Comparison of ENCODE assay signal across 8 cellular contexts in the genomic region with DNA sequence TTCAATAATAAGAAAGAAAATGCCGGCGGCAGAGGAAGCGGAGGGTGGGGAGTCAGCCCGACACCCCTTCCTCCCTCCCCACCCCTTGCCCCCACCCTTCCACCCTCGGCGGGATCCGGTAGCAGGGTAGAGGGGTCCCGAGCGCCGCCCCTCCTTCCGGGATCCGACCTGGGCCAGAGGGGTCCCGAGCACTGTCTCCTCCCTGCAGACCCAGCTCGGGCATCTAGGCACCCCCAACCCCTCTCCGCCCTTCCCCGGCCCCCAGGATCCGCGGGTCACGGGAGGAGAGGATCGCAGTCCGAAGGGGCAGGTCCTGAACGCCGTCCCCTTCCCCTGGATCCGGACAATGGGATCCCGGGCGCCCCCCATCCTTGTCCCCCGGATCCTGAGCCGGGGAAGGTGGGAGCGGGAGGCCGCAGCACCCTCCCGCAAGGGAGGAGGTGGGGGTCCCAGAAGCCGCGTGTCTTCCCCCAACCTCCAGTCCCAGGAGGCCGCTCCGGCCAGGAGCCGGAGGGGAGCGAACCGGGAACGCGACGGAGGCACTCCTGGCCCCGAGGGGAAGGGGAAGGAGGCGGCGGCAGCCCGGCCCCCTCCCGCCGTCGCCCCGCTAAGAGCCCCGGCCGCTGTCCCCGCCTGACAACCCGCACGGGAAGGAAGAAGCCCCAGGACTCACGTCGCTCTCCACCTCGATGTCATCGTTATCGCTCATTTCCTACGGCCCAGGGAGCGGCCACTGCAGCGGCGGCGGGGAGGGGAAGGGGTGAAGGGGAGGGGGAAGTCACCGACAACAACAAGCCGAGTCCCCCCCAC. TPM values are rescaled to one million over a fixed set of nuclear protein-coding genes. Genes with fewer than 3 reads are reported as not detected.
A peak's percentile ranks its signal among the peaks of the same experiment; 100 is the strongest.
DNase-seq lines count a peak whose midpoint lies in the region; ATAC-seq, FAIRE-seq and TF ChIP-seq lines count a peak whose summit lies in the region.

No MANE protein-coding gene starts in this region.

- H3K4me3 ChIP-seq in A549, result peak overlapping the region; percentile 95
- H3K4me3 ChIP-seq in GM23248, result peak overlapping the region; percentile 86
- H3K4me3 ChIP-seq in adipocyte (ENCODE audit: low read length), result peak overlapping the region; percentile 94
- H3K4me3 ChIP-seq in iPS-18c (ENCODE audit: insufficient read depth, low read depth, low read length), result peak overlapping the region; percentile 87

- WGBS in A549 (ENCODE audit: missing lambda C conversion rate), result 1% methylated on average over 38 of the region's 66 CpGs
- WGBS in GM23248 (ENCODE audit: low coverage in 1 of 2, low lambda C conversion rate in 2 of 2, missing lambda C conversion rate in 2 of 2), 2 experiments, result 0 to 2% methylated on average over 10 to 49 of the region's 66 CpGs

- in situ Hi-C loops in GM23248 (cut with MboI), result no loop called here

- peaks cover 9% of the 10 kb centered on the region for H3F3A ChIP-seq in GM23248 (ENCODE audit: insufficient read depth)

- peaks cover 55% of the 10 kb centered on the region for H3K79me2 ChIP-seq in GM23248 (ENCODE audit: insufficient read depth)

- ATAC-seq in A549, result peak; percentile 26 to 53

- H3K4me2 ChIP-seq in A549 (peak overlapping the region; percentile 77), GM23248 (ENCODE audit: unreplicated experiment) (peak overlapping the region; percentile 92)

- FAIRE-seq in A549 (lab: Jason Lieb, UNC), result no peak

- no peak for TF ChIP-seq EP300 in A549 (IDR thresholded peaks at IDR 0.05)

- peak overlapping the region; percentile 94 for H3K9ac ChIP-seq in GM23248
- H3K9ac ChIP-seq in adipocyte (ENCODE audit: low read length), result peak overlapping the region; percentile 96

- TF ChIP-seq RAD21 in A549 (conservative IDR thresholded peaks at IDR 0.05 in 1 of 2, IDR thresholded peaks at IDR 0.05 in 1 of 2), result no peak

- TF ChIP-seq POLR2A in A549 (IDR thresholded peaks at IDR 0.05; ENCODE audit: low read length), result no peak

- no peaks in the 10 kb centered on the region for H3K9me2 ChIP-seq in GM23248 (ENCODE audit: insufficient read depth)

- POLR2A ChIA-PET in A549 (lab: Yijun Ruan, JAX), result interaction anchor here (0.6 to 2.1 kb wide), 8 partner anchors 8 to 760 kb away, joined by 3 to 21 read pairs (median 4); partner anchors contain the start of gene FUT8
- POLR2A ChIA-PET in RWPE1 (lab: Yijun Ruan, JAX; ENCODE audit: low non-redundant PET), result interaction anchor here (0.9 kb wide), 1 partner anchor 116 kb away, joined by 5 read pairs; no protein-coding TSS in a partner anchor

- H3K9me3 ChIP-seq in A549, result no peaks in the 10 kb centered on the region
- H3K9me3 ChIP-seq in GM23248 (ENCODE audit: low read depth), result no peaks in the 10 kb centered on the region
- H3K9me3 ChIP-seq in adipocyte (ENCODE audit: control insufficient read depth, low read length), result no peaks in the 10 kb centered on the region
- no peaks in the 10 kb centered on the region for H3K9me3 ChIP-seq in iPS-18c (ENCODE audit: control insufficient read depth, insufficient read depth, low read length)

- no peaks in the 10 kb centered on the region for H4K20me1 ChIP-seq in GM23248 (ENCODE audit: insufficient read depth)

- no peak for TF ChIP-seq CTCF in A549 (IDR thresholded peaks at IDR 0.05)
- no peak for TF ChIP-seq CTCF in RWPE1 (conservative IDR thresholded peaks at IDR 0.05; ENCODE audit: low read depth)

- H3K4me1 ChIP-seq in A549, result peaks cover 8% of the 10 kb centered on the region; the same call in 1 of the 3 replicates
- H3K4me1 ChIP-seq in GM23248 (ENCODE audit: insufficient read depth), result peaks cover 25% of the 10 kb centered on the region
- H3K4me1 ChIP-seq in adipocyte (ENCODE audit: control insufficient read depth, insufficient read depth, low read length), result peaks cover 45% of the 10 kb centered on the region

- H3K27me3 ChIP-seq in GM23248 (replicated peaks; ENCODE audit: insufficient read depth) (no peaks in the 10 kb centered on the region), adipocyte (replicated peaks; ENCODE audit: control insufficient read depth, insufficient read depth, low read length) (no peaks in the 10 kb centered on the region)

- CTCF ChIA-PET in A549 (lab: Yijun Ruan, JAX) (interaction anchor here (0.9 to 1.0 kb wide), 2 partner anchors 8 to 118 kb away, joined by 3 to 4 read pairs; no protein-coding TSS in a partner anchor), RWPE1 (lab: Yijun Ruan, JAX) (no interaction called here)

- no peak for DNase-seq in A549 (ENCODE audit: low read depth in 1 of 2, low spot score in 1 of 2)
- DNase-seq in GM23248, result peak; percentile 41
- DNase-seq in RWPE1 (ENCODE audit: low spot score), result peak; percentile 10
- DNase-seq in adipocyte (ENCODE audit: low read depth), result peak; percentile 51
- DNase-seq in stimulated activated CD4-positive, alpha-beta T cell treated with anti-CD3 and anti-CD28 coated beads, Interleukin-12 subunit alpha, Interleukin-12 subunit beta, amount 100 ng/mL, for 4 hours, result peak; percentile 33
- no peak for DNase-seq in A172 (ENCODE audit: low spot score)
- DNase-seq in NCI-H2029 (lab: John Stamatoyannopoulos, UW), result no peak

- peaks cover 10% of the 10 kb centered on the region; the same call in 1 of the 2 replicates for H3K36me3 ChIP-seq in GM23248 (ENCODE audit: low read depth)
- H3K36me3 ChIP-seq in adipocyte (ENCODE audit: control insufficient read depth, insufficient read depth, low read length, severe bottlenecking), result peaks cover 15% of the 10 kb centered on the region

- H2AFZ ChIP-seq in GM23248, result peak overlapping the region; percentile 71

- peak overlapping the region; percentile 78 to 92 for H3K27ac ChIP-seq in A549
- peak overlapping the region; percentile 84 for H3K27ac ChIP-seq in GM23248
- peak overlapping the region; percentile 85 for H3K27ac ChIP-seq in RWPE1

TF ChIP-seq in A549, 52 proteins besides CTCF, POLR2A, EP300 and RAD21:
- TF ChIP-seq PHF8 (IDR thresholded peaks at IDR 0.05; ENCODE audit: borderline replicate concordance, low read depth) (0 out of 2 replicates have a peak, but pooled peaks have one; percentile 31), CEBPB (IDR thresholded peaks at IDR 0.05) (no peak), REST (IDR thresholded peaks at IDR 0.05) (peak; percentile 26; the same call in 1 of the 2 replicates)

RNA-seq across cellular contexts. Expression of gene MAX, which starts 0.5 kb away (rescaled TPM):
- 42.9 and 53.2 TPM in 2 replicates for polyA plus RNA-seq in A549 (2011; rRNA removed)
- polyA plus RNA-seq in A549 (2012; cell fraction: cytosol; rRNA removed), result 52.0 and 56.1 TPM in 2 replicates
- polyA plus RNA-seq in A549 (2012; cell fraction: nucleus; rRNA removed), result 23.0 and 24.0 TPM in 2 replicates
- polyA plus RNA-seq in A549 (2017; fragmentation: RNase III; extraction: RNeasy Plus Mini Kit Qiagen cat#74134 plus additional on column Dnase treatment), result 37.3 to 44.0 TPM (median 37.5 TPM) in 3 replicates
- 35.6 and 39.4 TPM in 2 replicates for polyA minus RNA-seq in A549 (2011; rRNA and poly(A)+ RNA removed)
- total RNA-seq in GM23248 (2014; rRNA removed; shearing (Covaris generic)), result 41.1 and 44.5 TPM in 2 replicates
- polyA plus RNA-seq in GM23248 (2016; fragmentation: Nextera tagmentation; extraction: Ambion mirVana), result 52.8 and 52.9 TPM in 2 replicates
- 25.3 and 27.3 TPM in 2 replicates for total RNA-seq in A172 (2014; rRNA removed; shearing (Covaris generic))

Comparison
In these comparisons a context has a peak if more than half of its experiments do, and no peak if none do; other contexts are left out.
1. DNase-seq: peak in GM23248 (single experiment), RWPE1 (single experiment), adipocyte (single experiment) and stimulated activated CD4-positive, alpha-beta T cell treated with anti-CD3 and anti-CD28 coated beads, Interleukin-12 subunit alpha, Interleukin-12 subunit beta, amount 100 ng/mL, for 4 hours (single experiment); none in A549 (0 of 2), A172 (single experiment) and NCI-H2029 (single experiment).
2. Peak in every context shown above with its lines, with median percentiles within 50 percentile points of each other: H3K27ac ChIP-seq and H3K4me3 ChIP-seq.